In the genomic region with DNA sequence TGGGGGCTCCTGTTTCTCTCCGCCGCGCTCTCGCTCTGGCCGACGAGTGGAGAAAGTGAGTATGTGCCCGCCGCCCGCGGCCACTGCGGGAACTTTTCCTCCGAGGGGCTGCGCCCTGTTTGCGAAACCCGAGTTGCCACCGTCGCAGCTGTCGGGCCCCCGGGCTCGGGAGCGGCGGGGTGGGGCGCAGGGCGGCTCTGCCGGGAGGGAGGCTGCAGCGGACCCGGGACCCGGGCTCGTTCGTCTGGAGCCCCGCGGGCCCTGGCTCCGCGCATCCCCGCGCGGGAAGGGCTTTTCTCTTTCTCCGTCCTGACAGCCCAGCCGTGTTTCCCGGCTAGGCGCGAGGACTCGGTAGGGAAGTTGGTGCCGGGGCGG, we compare ENCODE assay signal across 8 cellular contexts. TPM values are rescaled to one million over a fixed set of nuclear protein-coding genes. Genes with fewer than 3 reads are reported as not detected.
DNase-seq lines count a peak whose midpoint lies in the region; ATAC-seq, FAIRE-seq and TF ChIP-seq lines count a peak whose summit lies in the region.

No MANE protein-coding gene starts in this region.

- CTCF ChIA-PET in A549 (lab: Yijun Ruan, JAX) (interaction anchor here (1.0 to 9.3 kb wide), 9 partner anchors 11 to 244 kb away, joined by 3 to 89 read pairs (median 4); no protein-coding TSS in a partner anchor), GM10248 (lab: Yijun Ruan, JAX) (interaction anchor here (1.1 to 1.2 kb wide), 2 partner anchors 9 to 131 kb away, joined by 3 to 5 read pairs; no protein-coding TSS in a partner anchor)

- DNase-seq in A549 (ENCODE audit: low read depth in 1 of 2, low spot score in 1 of 2) (peak in 1 of 2 experiments; percentile 49), HFF-Myc (ENCODE audit: extremely low read depth, low read depth) (no peak), medulla oblongata (ENCODE audit: extremely low spot score) (peak; percentile 28), GM19238 (ENCODE audit: insufficient read length, low spot score) (no peak), GM10248 (ENCODE audit: extremely low spot score) (no peak)
- DNase-seq in activated CD4-positive, alpha-beta T cell treated with anti-CD3 and anti-CD28 coated beads for 4 hours, result peak; percentile 37 to 48

- H3K9me3 Mint-ChIP-seq in stimulated activated memory B cell treated with anti-CD40 and anti-IgM and Interleukin-4, amounts not matched to agents 10 μg/mL and 1 μg/mL and 100 μg/mL, for 72 hours, result no peaks in the 10 kb centered on the region

- H3K36me3 ChIP-seq in duodenal mucosa (ENCODE audit: control insufficient read depth in 1 of 2, insufficient read depth in 2 of 2, low read length in 2 of 2), result no peaks in the 10 kb centered on the region

- peak overlapping the region; percentile 79 for H3K4me2 ChIP-seq in A549

- TF ChIP-seq POLR2A in A549 (IDR thresholded peaks at IDR 0.05; ENCODE audit: low read length), result no peak

- POLR2A ChIA-PET in A549 (lab: Yijun Ruan, JAX) (interaction anchor here (0.8 kb wide), 1 partner anchor 248 kb away, joined by 3 read pairs; no protein-coding TSS in a partner anchor), GM10248 (lab: Yijun Ruan, JAX) (no interaction called here)

- no peak for FAIRE-seq in A549 (lab: Jason Lieb, UNC)

- H3K4me3 ChIP-seq in A549, result peak overlapping the region; percentile 84
- H3K4me3 ChIP-seq in HFF-Myc (replicated peaks; ENCODE audit: low read depth, low read length), result peak overlapping the region; percentile 72
- H3K4me3 ChIP-seq in duodenal mucosa (ENCODE audit: low read depth in 1 of 2, low read length in 2 of 2), result peak overlapping the region; percentile 84 to 86

- H3K9me3 ChIP-seq in A549, result no peaks in the 10 kb centered on the region
- H3K9me3 ChIP-seq in duodenal mucosa (ENCODE audit: control insufficient read depth in 1 of 2, low read length in 2 of 2), result no peaks in the 10 kb centered on the region

- H3K27ac Mint-ChIP-seq in stimulated activated memory B cell treated with anti-CD40 and anti-IgM and Interleukin-4, amounts not matched to agents 10 μg/mL and 1 μg/mL and 100 μg/mL, for 72 hours, result peak overlapping the region; percentile 79

- H3K4me1 Mint-ChIP-seq in stimulated activated memory B cell treated with anti-CD40 and anti-IgM and Interleukin-4, amounts not matched to agents 10 μg/mL and 1 μg/mL and 100 μg/mL, for 72 hours, result peaks cover 36% of the 10 kb centered on the region

- peak overlapping the region; percentile 92 for H3K4me3 Mint-ChIP-seq in stimulated activated memory B cell treated with anti-CD40 and anti-IgM and Interleukin-4, amounts not matched to agents 10 μg/mL and 1 μg/mL and 100 μg/mL, for 72 hours

- no peaks in the 10 kb centered on the region for H3K36me3 Mint-ChIP-seq in stimulated activated memory B cell treated with anti-CD40 and anti-IgM and Interleukin-4, amounts not matched to agents 10 μg/mL and 1 μg/mL and 100 μg/mL, for 72 hours

- no peak for TF ChIP-seq EP300 in A549 (IDR thresholded peaks at IDR 0.05)

- no peak for ATAC-seq in A549
- ATAC-seq in stimulated activated memory B cell treated with anti-CD40 and anti-IgM and Interleukin-4, amounts not matched to agents 10 μg/mL and 1 μg/mL and 100 μg/mL, for 72 hours, result no peak

- TF ChIP-seq CTCF in A549 (IDR thresholded peaks at IDR 0.05) (no peak), HFF-Myc (IDR thresholded peaks at IDR 0.05; ENCODE audit: low read depth, low read length, missing control alignments) (no peak), GM10248 (IDR thresholded peaks at IDR 0.05; ENCODE audit: control extremely low read depth, extremely low read depth, low read depth, missing control alignments) (no peak)

- no peak for TF ChIP-seq RAD21 in A549 (conservative IDR thresholded peaks at IDR 0.05 in 1 of 2, IDR thresholded peaks at IDR 0.05 in 1 of 2)

- peak overlapping the region; percentile 64 to 71 for H3K9ac ChIP-seq in duodenal mucosa (ENCODE audit: low read depth in 1 of 2, low read length in 2 of 2)

- under 1% methylated on average over 26 of the region's 45 CpGs for WGBS in A549 (ENCODE audit: missing lambda C conversion rate)

- peaks cover 37% of the 10 kb centered on the region for H3K4me1 ChIP-seq in A549
- peaks cover 8 to 19% of the 10 kb centered on the region in 2 donors for H3K4me1 ChIP-seq in duodenal mucosa (ENCODE audit: control insufficient read depth in 1 of 2, insufficient read depth in 2 of 2, low read length in 2 of 2)

- peaks cover 8 to 10% of the 10 kb centered on the region in 2 donors for H3K27me3 ChIP-seq in duodenal mucosa (ENCODE audit: control insufficient read depth in 1 of 2, insufficient read depth in 2 of 2, low read length in 2 of 2)

- peaks cover 35% of the 10 kb centered on the region for H3K27me3 Mint-ChIP-seq in stimulated activated memory B cell treated with anti-CD40 and anti-IgM and Interleukin-4, amounts not matched to agents 10 μg/mL and 1 μg/mL and 100 μg/mL, for 72 hours

- H3K27ac ChIP-seq in A549 (peak overlapping the region; percentile 96 to 97), duodenal mucosa (ENCODE audit: low read depth, low read length) (no peak overlapping the region)

TF ChIP-seq in A549, 52 proteins besides CTCF, POLR2A, EP300 and RAD21:
- TF ChIP-seq MAFK (IDR thresholded peaks at IDR 0.05; ENCODE audit: partially characterized antibody), result no peak
- 0 out of 5 replicates have a peak, but pooled peaks of 1 of the 2 experiments have one; percentile 20 for TF ChIP-seq JUN (IDR thresholded peaks at IDR 0.05)

RNA-seq across cellular contexts. Expression of a gene that starts 1.3 kb away (rescaled TPM):
- 69.5 and 117 TPM in 2 replicates for polyA plus RNA-seq in A549 (2011; rRNA removed)
- polyA plus RNA-seq in A549 (2012; cell fraction: cytosol; rRNA removed), result 53.7 and 64.5 TPM in 2 replicates
- 140 and 145 TPM in 2 replicates for polyA plus RNA-seq in A549 (2012; cell fraction: nucleus; rRNA removed)
- polyA plus RNA-seq in A549 (2017; fragmentation: RNase III; extraction: RNeasy Plus Mini Kit Qiagen cat#74134 plus additional on column Dnase treatment), result 38.5 to 48.4 TPM (median 42.6 TPM) in 3 replicates
- polyA minus RNA-seq in A549 (2011; rRNA and poly(A)+ RNA removed), result 348 and 449 TPM in 2 replicates

Comparison
In these comparisons a context has a peak if more than half of its experiments do, and no peak if none do; other contexts are left out.
1. DNase-seq: peak in activated CD4-positive, alpha-beta T cell treated with anti-CD3 and anti-CD28 coated beads for 4 hours (2 of 2) and medulla oblongata (single experiment); none in HFF-Myc (single experiment), GM19238 (single experiment) and GM10248 (single experiment).
2. Peak in every context shown above with its lines, with median percentiles within 50 percentile points of each other: H3K4me3 ChIP-seq.